Comparison of ENCODE assay signal across 11 cellular contexts in genomic region chr6:149266659-149267058, GRCh38. TPM values are rescaled to one million over a fixed set of nuclear protein-coding genes. Genes with fewer than 3 reads are reported as not detected.
A peak's percentile ranks its signal among the peaks of the same experiment; 100 is the strongest.
DNase-seq lines count a peak whose midpoint lies in the region; ATAC-seq and TF ChIP-seq lines count a peak whose summit lies in the region.
"Had no signal": no experiment of that assay in that cellular context is flagged by ENCODE, and none has a peak within 500 bp of the region (broad histone marks: within the 10 kb centered on the region; RNA-seq: fewer than 3 reads in every experiment).

No MANE protein-coding gene starts in this region.

- no peaks in the 10 kb centered on the region for H3K36me3 ChIP-seq in mucosa of descending colon (ENCODE audit: low read depth)
- H3K36me3 ChIP-seq in upper lobe of right lung: no peaks in the 10 kb centered on the region
- H3K36me3 ChIP-seq in tibial nerve: no peaks in the 10 kb centered on the region

- no peak for TF ChIP-seq POLR2A in tibial nerve (IDR thresholded peaks at IDR 0.05)

- H3K4me3 ChIP-seq in mucosa of descending colon: no peak overlapping the region
- no peak overlapping the region for H3K4me3 ChIP-seq in upper lobe of right lung
- H3K4me3 ChIP-seq in tibial nerve: no peak overlapping the region

- H3K27ac ChIP-seq in upper lobe of right lung: no peak overlapping the region
- H3K27ac ChIP-seq in tibial nerve: no peak overlapping the region
- H3K27ac ChIP-seq: HL-60 had no signal

- no peaks in the 10 kb centered on the region for H3K4me1 ChIP-seq in mucosa of descending colon (ENCODE audit: low read depth)
- H3K4me1 ChIP-seq in upper lobe of right lung: no peaks in the 10 kb centered on the region
- H3K4me1 ChIP-seq in tibial nerve: peaks cover 0 to 2% (median 0%) of the 10 kb centered on the region in 4 donors

- ATAC-seq in GM18873 (IDR thresholded peaks at IDR 0.05; ENCODE audit: low FRiP score, unreplicated experiment) (peak; percentile 66), GM21786 (IDR thresholded peaks at IDR 0.05; ENCODE audit: unreplicated experiment) (peak; percentile 87), HG03442 (IDR thresholded peaks at IDR 0.05; ENCODE audit: unreplicated experiment) (peak; percentile 70), mucosa of descending colon (peak; percentile 44), upper lobe of right lung (no peak)

- WGBS in tibial nerve, 2 donors: 80 to 82% methylated on average over 6 of the region's 6 CpGs

- TF ChIP-seq CTCF in mucosa of descending colon (IDR thresholded peaks at IDR 0.05): no peak
- TF ChIP-seq CTCF in upper lobe of right lung (IDR thresholded peaks at IDR 0.05): no peak
- no peak for TF ChIP-seq CTCF in tibial nerve (IDR thresholded peaks at IDR 0.05)

- H3K9me3 ChIP-seq in mucosa of descending colon: no peaks in the 10 kb centered on the region
- no peaks in the 10 kb centered on the region for H3K9me3 ChIP-seq in upper lobe of right lung
- no peaks in the 10 kb centered on the region for H3K9me3 ChIP-seq in tibial nerve

- no peaks in the 10 kb centered on the region for H3K27me3 ChIP-seq in upper lobe of right lung
- no peaks in the 10 kb centered on the region for H3K27me3 ChIP-seq in tibial nerve

- intact Hi-C loops in mucosa of descending colon (cut with DNase I, micrococcal nuclease): no loop called here
- intact Hi-C loops in upper lobe of right lung (cut with DNase I): no loop called here

- DNase-seq in mucosa of descending colon: no peak
- no peak for DNase-seq in A172 (ENCODE audit: low spot score)
- no peak for DNase-seq in upper lobe of right lung
- DNase-seq in tibial nerve (ENCODE audit: low spot score in 2 of 2): no peak
- DNase-seq in NCI-H2107 (lab: John Stamatoyannopoulos, UW): no peak
- DNase-seq: activated naive CD4-positive, alpha-beta T cell; NCI-H446 had no signal

- no peak for TF ChIP-seq EP300 in tibial nerve (IDR thresholded peaks at IDR 0.05)

RNA-seq across cellular contexts. Expression of gene TAB2, which starts 50.9 kb away (rescaled TPM):
- total RNA-seq in mucosa of descending colon: 100 to 1,000 TPM in 1 of 3 donors, 10 to 100 TPM in 2; 57.1 to 124 (median 70.2) TPM
- 20.9 and 26.6 TPM in 2 replicates for total RNA-seq in A172 (2014; rRNA removed; shearing (Covaris generic))
- total RNA-seq in upper lobe of right lung: 65.8 TPM
- total RNA-seq in tibial nerve: 100 to 1,000 TPM in 1 of 4 donors, 10 to 100 TPM in 3; 57.5 to 101 (median 74.7) TPM
